8 cellular contexts compared by ENCODE assay signal in genomic region chr9:85941966-85942912, GRCh38. TPM values are rescaled to one million over a fixed set of nuclear protein-coding genes. Genes with fewer than 3 reads are reported as not detected.
DNase-seq lines count a peak whose midpoint lies in the region; ATAC-seq, FAIRE-seq and TF ChIP-seq lines count a peak whose summit lies in the region.

No MANE protein-coding gene starts in this region.

- H3K4me1 ChIP-seq in A549 (peaks cover 14% of the 10 kb centered on the region), mesenchymal stem cell (ENCODE audit: control insufficient read depth, insufficient read depth, low read depth, low read length) (no peaks in the 10 kb centered on the region)

- H3K4me3 ChIP-seq in A549 (peak overlapping the region; percentile 95), mesenchymal stem cell (ENCODE audit: insufficient read depth in 1 of 2, low read depth in 1 of 2, low read length in 2 of 2) (peak overlapping the region; percentile 94 to 100)

- H3K9me3 ChIP-seq in A549 (no peaks in the 10 kb centered on the region), mesenchymal stem cell (ENCODE audit: control insufficient read depth, low read length) (no peaks in the 10 kb centered on the region)

- H3K36me3 Mint-ChIP-seq in brain: peaks cover 19% of the 10 kb centered on the region

- no peak for TF ChIP-seq POLR2A in A549 (IDR thresholded peaks at IDR 0.05; ENCODE audit: low read length)

- no peak overlapping the region for H2BK15ac ChIP-seq in mesenchymal stem cell (ENCODE audit: low read depth, poor library complexity, severe bottlenecking)

- H3K14ac ChIP-seq in mesenchymal stem cell (ENCODE audit: low read length in 2 of 2): no peak overlapping the region

- H3K4me1 Mint-ChIP-seq in brain: peaks cover 15% of the 10 kb centered on the region

- no peak overlapping the region for H4K8ac ChIP-seq in mesenchymal stem cell (ENCODE audit: low read length)

- no peak for ATAC-seq in A549

- H2BK12ac ChIP-seq in mesenchymal stem cell (ENCODE audit: low read length in 2 of 2): no peak overlapping the region

- no peak for TF ChIP-seq CTCF in A549 (IDR thresholded peaks at IDR 0.05)
- no peak for TF ChIP-seq CTCF in brain (conservative IDR thresholded peaks at IDR 0.05)

- no peak overlapping the region for H2AFZ ChIP-seq in mesenchymal stem cell (ENCODE audit: low read depth, low read length)

- peaks cover 3% of the 10 kb centered on the region for H3K27me3 Mint-ChIP-seq in brain

- FAIRE-seq in A549 (lab: Jason Lieb, UNC): no peak

- DNase-seq in A549 (ENCODE audit: low read depth in 1 of 2, low spot score in 1 of 2) (no peak), HEK293T (ENCODE audit: extremely low spot score) (no peak), mesenchymal stem cell (peak; percentile 11), HuH-7 (ENCODE audit: low spot score) (no peak), germinal center (ENCODE audit: low spot score) (no peak), Ammon's horn (ENCODE audit: low spot score) (no peak)
- DNase-seq in stimulated activated CD4-positive, alpha-beta T cell treated with anti-CD3 and anti-CD28 coated beads, Interleukin-2, amount 100 ng/mL, for 48 hours: no peak

- H3K4me2 ChIP-seq in A549 (peak overlapping the region; percentile 98), mesenchymal stem cell (ENCODE audit: low read length, poor library complexity, severe bottlenecking) (peak overlapping the region; percentile 45)

- no peak overlapping the region for H3K23ac ChIP-seq in mesenchymal stem cell (ENCODE audit: low read length in 2 of 2)

- H3K27me3 ChIP-seq in mesenchymal stem cell (ENCODE audit: control insufficient read depth in 1 of 2, insufficient read depth in 1 of 2, low read length in 2 of 2): no peaks in the 10 kb centered on the region

- H2BK5ac ChIP-seq in mesenchymal stem cell (ENCODE audit: low read depth, low read length, poor library complexity, severe bottlenecking): no peak overlapping the region

- H3K27ac Mint-ChIP-seq in brain: peak overlapping the region in 4 of 5 experiments; percentile 87 to 93 (median 92)

- peak overlapping the region in 1 of 2 experiments; percentile 96 for H3K18ac ChIP-seq in mesenchymal stem cell (ENCODE audit: low read depth in 1 of 2, low read length in 2 of 2)

- POLR2A ChIA-PET in A549 (lab: Yijun Ruan, JAX): no interaction called here
- POLR2A ChIA-PET in HEK293T (lab: Yijun Ruan, JAX): interaction anchor here (0.6 kb wide), 1 partner anchor 642 kb away, joined by 3 read pairs; no protein-coding TSS in a partner anchor

- H3K36me3 ChIP-seq in mesenchymal stem cell (ENCODE audit: control insufficient read depth in 1 of 2, insufficient read depth in 2 of 2, low read depth in 1 of 2, low read length in 2 of 2): peaks cover 0 to 40% of the 10 kb centered on the region in 2 experiments

- no peak overlapping the region for H3K4me3 Mint-ChIP-seq in brain

- peaks cover 3 to 4% (median 3%) of the 10 kb centered on the region in 5 experiments for H3K9me3 Mint-ChIP-seq in brain

- 48% methylated on average over 8 of the region's 8 CpGs for WGBS in A549 (ENCODE audit: missing lambda C conversion rate)
- 69% methylated on average over 5 of the region's 8 CpGs for WGBS in mesenchymal stem cell

- H3K9ac ChIP-seq in mesenchymal stem cell (ENCODE audit: low read length): peak overlapping the region; percentile 94

- CTCF ChIA-PET in A549 (lab: Yijun Ruan, JAX) (interaction anchor here (0.7 kb wide), 1 partner anchor 297 kb away, joined by 3 read pairs; no protein-coding TSS in a partner anchor), HEK293T (lab: Yijun Ruan, JAX) (no interaction called here)

- no peak overlapping the region for H2BK120ac ChIP-seq in mesenchymal stem cell (ENCODE audit: low read depth, low read length)

- TF ChIP-seq RAD21 in A549 (conservative IDR thresholded peaks at IDR 0.05 in 1 of 2, IDR thresholded peaks at IDR 0.05 in 1 of 2): no peak

- no peak for TF ChIP-seq EP300 in A549 (IDR thresholded peaks at IDR 0.05)

- H3K27ac ChIP-seq in A549: peak overlapping the region; percentile 95 to 98
- peak overlapping the region; percentile 48 for H3K27ac ChIP-seq in mesenchymal stem cell (ENCODE audit: low read length, poor library complexity, severe bottlenecking)

- H3K4ac ChIP-seq in mesenchymal stem cell (ENCODE audit: low read depth in 1 of 2, low read length in 2 of 2): no peak overlapping the region

- peaks cover 6% of the 10 kb centered on the region for H3K79me1 ChIP-seq in mesenchymal stem cell (replicated peaks; ENCODE audit: low read length, poor library complexity, severe bottlenecking)

- peak overlapping the region; percentile 23 for H2AK5ac ChIP-seq in mesenchymal stem cell (ENCODE audit: low read length, severe bottlenecking)

- no peak overlapping the region for H4K91ac ChIP-seq in mesenchymal stem cell (ENCODE audit: low read length)

TF ChIP-seq in A549, 52 proteins besides CTCF, POLR2A, EP300 and RAD21:
- TF ChIP-seq JUNB (IDR thresholded peaks at IDR 0.05) (no peak), PHF8 (IDR thresholded peaks at IDR 0.05; ENCODE audit: borderline replicate concordance, low read depth) (no peak), EHF (CRISPR knock-in tag; IDR thresholded peaks at IDR 0.05) (no peak), ATOH8 (CRISPR knock-in tag; IDR thresholded peaks at IDR 0.05; ENCODE audit: low read depth) (no peak), TP53 (CRISPR knock-in tag; IDR thresholded peaks at IDR 0.05) (no peak), MYC (IDR thresholded peaks at IDR 0.05; ENCODE audit: borderline replicate concordance, low read length) (no peak)
- TF ChIP-seq, protein P1, sequence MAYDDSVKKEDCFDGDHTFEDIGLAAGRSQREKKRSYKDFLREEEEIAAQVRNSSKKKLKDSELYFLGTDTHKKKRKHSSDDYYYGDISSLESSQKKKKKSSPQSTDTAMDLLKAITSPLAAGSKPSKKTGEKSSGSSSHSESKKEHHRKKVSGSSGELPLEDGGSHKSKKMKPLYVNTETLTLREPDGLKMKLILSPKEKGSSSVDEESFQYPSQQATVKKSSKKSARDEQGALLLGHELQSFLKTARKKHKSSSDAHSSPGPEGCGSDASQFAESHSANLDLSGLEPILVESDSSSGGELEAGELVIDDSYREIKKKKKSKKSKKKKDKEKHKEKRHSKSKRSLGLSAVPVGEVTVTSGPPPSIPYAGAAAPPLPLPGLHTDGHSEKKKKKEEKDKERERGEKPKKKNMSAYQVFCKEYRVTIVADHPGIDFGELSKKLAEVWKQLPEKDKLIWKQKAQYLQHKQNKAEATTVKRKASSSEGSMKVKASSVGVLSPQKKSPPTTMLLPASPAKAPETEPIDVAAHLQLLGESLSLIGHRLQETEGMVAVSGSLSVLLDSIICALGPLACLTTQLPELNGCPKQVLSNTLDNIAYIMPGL (CRISPR knock-in tag; IDR thresholded peaks at IDR 0.05; ENCODE audit: borderline replicate concordance): no peak

TF ChIP-seq in HEK293T, 16 proteins besides CTCF, POLR2A, EP300 and RAD21:
- TF ChIP-seq L3MBTL2 (conservative IDR thresholded peaks at IDR 0.05) (no peak), ZNF384 (IDR thresholded peaks at IDR 0.05) (no peak), TARDBP (IDR thresholded peaks at IDR 0.05) (no peak), FOXK2 (IDR thresholded peaks at IDR 0.05) (no peak), NFRKB (IDR thresholded peaks at IDR 0.05) (no peak)
- TF ChIP-seq, protein P2, sequence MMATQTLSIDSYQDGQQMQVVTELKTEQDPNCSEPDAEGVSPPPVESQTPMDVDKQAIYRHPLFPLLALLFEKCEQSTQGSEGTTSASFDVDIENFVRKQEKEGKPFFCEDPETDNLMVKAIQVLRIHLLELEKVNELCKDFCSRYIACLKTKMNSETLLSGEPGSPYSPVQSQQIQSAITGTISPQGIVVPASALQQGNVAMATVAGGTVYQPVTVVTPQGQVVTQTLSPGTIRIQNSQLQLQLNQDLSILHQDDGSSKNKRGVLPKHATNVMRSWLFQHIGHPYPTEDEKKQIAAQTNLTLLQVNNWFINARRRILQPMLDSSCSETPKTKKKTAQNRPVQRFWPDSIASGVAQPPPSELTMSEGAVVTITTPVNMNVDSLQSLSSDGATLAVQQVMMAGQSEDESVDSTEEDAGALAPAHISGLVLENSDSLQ (IDR thresholded peaks at IDR 0.05): peak; percentile 81

RNA-seq across cellular contexts. Expression of gene NAA35, which starts 1.3 kb away (rescaled TPM):
- polyA plus RNA-seq in A549 (2011; rRNA removed) (37.0 and 42.4 TPM in 2 replicates), A549 (2017; fragmentation: RNase III; extraction: RNeasy Plus Mini Kit Qiagen cat#74134 plus additional on column Dnase treatment) (24.9 to 25.6 TPM (median 24.9 TPM) in 3 replicates), brain (ENCODE audit: insufficient read depth, low read depth, low replicate concordance) (12.9 TPM)
- polyA plus RNA-seq in A549 (2012; cell fraction: cytosol; rRNA removed): 9.1 and 9.3 TPM in 2 replicates
- polyA plus RNA-seq in A549 (2012; cell fraction: nucleus; rRNA removed): 5.7 and 7.6 TPM in 2 replicates
- polyA minus RNA-seq in A549 (2011; rRNA and poly(A)+ RNA removed): 20.7 TPM in 2 replicates
- 18.4 TPM for polyA plus RNA-seq in mesenchymal stem cell (2013, experiment 1 of 2)
- polyA plus RNA-seq in mesenchymal stem cell (2013, experiment 2 of 2): 18.6 TPM
